In the genomic region with DNA sequence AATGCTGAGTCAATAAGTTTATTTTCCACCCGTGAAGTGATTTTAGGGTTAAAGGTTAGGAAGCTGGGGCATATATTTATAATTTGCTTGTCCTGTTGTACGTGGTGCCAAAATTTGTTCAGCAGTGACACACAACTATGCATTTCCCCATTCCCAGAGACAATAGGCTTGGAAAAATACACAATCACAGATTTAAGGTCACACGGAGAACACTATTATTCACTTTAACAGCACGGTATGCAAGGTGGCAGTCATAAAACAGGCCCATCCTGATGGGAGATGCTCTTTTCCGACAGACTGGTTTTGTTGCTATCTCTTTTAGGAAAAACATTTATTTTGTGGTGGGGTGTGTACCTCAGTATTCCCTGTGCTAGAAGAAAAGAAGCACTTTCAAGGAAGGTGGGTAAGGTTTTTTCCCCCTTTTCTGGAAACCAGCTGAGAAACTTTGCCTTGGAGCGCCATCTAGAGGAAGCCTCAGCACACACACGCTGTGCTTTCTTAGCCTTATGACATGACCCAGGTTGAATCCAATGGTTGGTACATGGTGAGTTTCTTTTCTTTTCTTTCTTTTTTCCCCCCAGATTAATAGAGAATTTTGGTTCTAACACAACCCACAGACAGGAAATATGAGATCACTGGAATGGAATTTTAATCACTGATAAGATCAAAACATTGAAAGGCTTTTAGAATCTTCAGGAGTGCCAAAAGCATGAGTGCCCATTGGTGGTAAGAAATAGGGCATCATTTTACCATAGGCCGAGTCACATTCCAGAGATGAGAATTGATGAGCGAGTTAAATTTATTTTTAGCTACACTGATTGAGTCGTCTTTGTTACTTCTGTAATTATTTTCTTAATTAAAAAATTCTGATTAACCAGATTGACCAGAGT, we compare ENCODE assay signal across 7 cellular contexts.
DNase-seq lines count a peak whose midpoint lies in the region; ATAC-seq, FAIRE-seq and TF ChIP-seq lines count a peak whose summit lies in the region.

No MANE protein-coding gene starts in this region.

- H3K4me1 ChIP-seq in neural progenitor cell: peaks cover 12% of the 10 kb centered on the region

- DNase-seq in GM04504 (ENCODE audit: low read depth) (peak; percentile 17), NCI-H748 (lab: John Stamatoyannopoulos, UW; ENCODE audit: unreplicated experiment) (peak; percentile 57), fibroblast of peridontal ligament (ENCODE audit: extremely low read depth) (peak; percentile 67), neural progenitor cell (ENCODE audit: low spot score) (peak; percentile 80), urothelium cell line (ENCODE audit: low spot score) (peak; percentile 71)
- DNase-seq in activated CD8-positive, alpha-beta memory T cell treated with anti-CD3 and anti-CD28 coated beads, Interleukin-2, amount 50 U/mL, for 4 hours: peak; percentile 32

- no peaks in the 10 kb centered on the region for H4K20me1 ChIP-seq in neural progenitor cell (ENCODE audit: low read depth)

- H3K4me3 Mint-ChIP-seq in neural progenitor cell: no peak overlapping the region

- no peaks in the 10 kb centered on the region for H3K9me3 ChIP-seq in neural progenitor cell (ENCODE audit: low read depth)

- H3K9me3 Mint-ChIP-seq in neural progenitor cell: no peaks in the 10 kb centered on the region

- peak overlapping the region; percentile 10 for H3K27ac Mint-ChIP-seq in neural progenitor cell

- no peak overlapping the region for H3K4me3 ChIP-seq in neural progenitor cell

- peaks cover 91% of the 10 kb centered on the region for H3K27me3 ChIP-seq in neural progenitor cell

- no peaks in the 10 kb centered on the region for H3K79me2 ChIP-seq in neural progenitor cell (ENCODE audit: low read depth)

- peak; percentile 99 for TF ChIP-seq CTCF in neural progenitor cell (IDR thresholded peaks at IDR 0.05)

- peak; percentile 70 for ATAC-seq in HG03066 (IDR thresholded peaks at IDR 0.05; ENCODE audit: low read depth, unreplicated experiment)

- peak overlapping the region; percentile 80 for H2AFZ ChIP-seq in neural progenitor cell (replicated peaks)

- H3K36me3 ChIP-seq in neural progenitor cell: no peaks in the 10 kb centered on the region

- peaks cover 2% of the 10 kb centered on the region for H3K27me3 Mint-ChIP-seq in neural progenitor cell (ENCODE audit: insufficient read depth, low read depth)

- H3K27ac ChIP-seq in neural progenitor cell: no peak overlapping the region

- no peak overlapping the region for H3K9ac ChIP-seq in neural progenitor cell

- no peak overlapping the region for H3K4me2 ChIP-seq in neural progenitor cell

- no peaks in the 10 kb centered on the region for H3K36me3 Mint-ChIP-seq in neural progenitor cell

- FAIRE-seq in urothelium cell line (lab: Jason Lieb, UNC): no peak

- H3K4me1 Mint-ChIP-seq in neural progenitor cell: peaks cover 17% of the 10 kb centered on the region

- no peaks in the 10 kb centered on the region for H3F3A ChIP-seq in neural progenitor cell (ENCODE audit: low read depth)

Comparison
In these comparisons a context has a peak if more than half of its experiments do, and no peak if none do; other contexts are left out.
1. DNase-seq: peak in every context shown above with its lines; median percentile 80 in neural progenitor cell; 71 in urothelium cell line; 67 in fibroblast of peridontal ligament; 57 in NCI-H748; 32 in activated CD8-positive, alpha-beta memory T cell treated with anti-CD3 and anti-CD28 coated beads, Interleukin-2, amount 50 U/mL, for 4 hours; 17 in GM04504.